Comparison of ENCODE assay signal across 9 cellular contexts in the genomic region with DNA sequence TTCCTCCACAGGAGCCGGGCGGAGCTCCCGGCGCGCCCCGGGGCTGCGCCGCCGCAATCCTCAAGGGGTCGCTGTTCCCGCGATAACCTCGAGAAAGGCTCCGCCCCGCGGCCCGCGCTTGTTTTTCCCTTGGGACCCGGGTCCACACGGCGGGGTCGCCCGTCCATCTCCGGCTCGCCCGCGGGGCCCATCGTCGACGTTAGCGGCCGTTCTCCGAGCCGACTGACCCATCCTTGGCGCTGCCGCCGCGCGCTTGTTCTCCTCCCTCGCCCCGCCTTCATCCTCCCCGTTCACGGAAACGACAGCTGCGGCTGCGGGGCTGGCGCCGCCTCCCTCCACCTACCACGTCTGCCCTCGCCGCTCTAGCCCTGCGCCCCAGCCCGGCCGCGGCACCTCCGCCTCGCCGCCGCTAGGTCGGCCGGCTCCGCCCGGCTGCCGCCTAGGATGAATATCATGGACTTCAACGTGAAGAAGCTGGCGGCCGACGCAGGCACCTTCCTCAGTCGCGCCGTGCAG. TPM values are rescaled to one million over a fixed set of nuclear protein-coding genes. Genes with fewer than 3 reads are reported as not detected.
DNase-seq lines count a peak whose midpoint lies in the region; ATAC-seq, FAIRE-seq and TF ChIP-seq lines count a peak whose summit lies in the region.
"Had no signal": no experiment of that assay in that cellular context is flagged by ENCODE, and none has a peak within 500 bp of the region (broad histone marks: within the 10 kb centered on the region; RNA-seq: fewer than 3 reads in every experiment).

A gene (plus strand): TSS at position 121 of the 516 bp plus-strand sequence. CDS start 324 bp downstream, at position 445.

- H3K4me3 ChIP-seq in astrocyte (ENCODE audit: insufficient read depth, low read depth, low read length) = peak within 1 kb of the TSS; percentile 92

- H3K9me3 ChIP-seq in astrocyte (ENCODE audit: insufficient read depth, low read depth, low read length) = no peaks in the 10 kb centered on the region

- H3K27me3 ChIP-seq in astrocyte (ENCODE audit: insufficient read depth, low read length) = no peaks in the 10 kb centered on the region

- TF ChIP-seq CTCF in astrocyte (IDR thresholded peaks at IDR 0.05; ENCODE audit: insufficient read depth, low read depth, low read length) = peak; percentile 55

- peak within 1 kb of the TSS; percentile 96 for H3K9ac ChIP-seq in astrocyte (ENCODE audit: low read length)

- no peaks in the 10 kb centered on the region for H3K36me3 Mint-ChIP-seq in astrocyte (ENCODE audit: low read depth, unreplicated experiment)

- peak within 1 kb of the TSS; percentile 96 for H3K27ac ChIP-seq in astrocyte (ENCODE audit: low read depth, low read length)

- peak; percentile 86 for ATAC-seq in HG02981 (IDR thresholded peaks at IDR 0.05; ENCODE audit: unreplicated experiment)

- H3K9me3 Mint-ChIP-seq in astrocyte (ENCODE audit: unreplicated experiment) = no peaks in the 10 kb centered on the region

- peak within 1 kb of the TSS; percentile 95 for H3K4me2 ChIP-seq in astrocyte (ENCODE audit: low read length)

- peak; percentile 98 for DNase-seq in NK-92 treated with Interleukin-12 subunit alpha and Interleukin-12 subunit beta, amount 100 ng/mL, for 24 hours (lab: John Stamatoyannopoulos, UW)
- no peak for DNase-seq in NK-92 (lab: John Stamatoyannopoulos, UW; ENCODE audit: unreplicated experiment)
- peak; percentile 81 to 90 for DNase-seq in NCI-H1930 (lab: John Stamatoyannopoulos, UW)
- DNase-seq in T-helper 22 cell (ENCODE audit: low read depth) = peak; percentile 81
- peak; percentile 71 for DNase-seq in astrocyte (ENCODE audit: low read depth)
- DNase-seq in hepatic stellate cell (ENCODE audit: low spot score) = peak; percentile 82
- DNase-seq in retina = peak; percentile 100

- H4K20me1 ChIP-seq in astrocyte (ENCODE audit: insufficient read depth, low read length) = peaks cover 36% of the 10 kb centered on the region

- no peaks in the 10 kb centered on the region for H3K36me3 ChIP-seq in astrocyte (ENCODE audit: insufficient read depth, low read length)

- no peaks in the 10 kb centered on the region for H3K27me3 Mint-ChIP-seq in astrocyte (ENCODE audit: low read depth, unreplicated experiment)

- no peak for FAIRE-seq in astrocyte (lab: Jason Lieb, UNC)
- FAIRE-seq: A204.1 had no signal

- H2AFZ ChIP-seq in astrocyte (ENCODE audit: low read depth, low read length) = peak within 1 kb of the TSS; percentile 95

- H3K79me2 ChIP-seq in astrocyte (ENCODE audit: insufficient read depth, low read length) = peaks cover 47% of the 10 kb centered on the region

- peaks cover 22% of the 10 kb centered on the region for H3K4me1 ChIP-seq in astrocyte (ENCODE audit: insufficient read depth, low read length)

- peak within 1 kb of the TSS; percentile 100 for H3K4me3 Mint-ChIP-seq in astrocyte (ENCODE audit: unreplicated experiment)

- H3K27ac Mint-ChIP-seq in astrocyte (ENCODE audit: unreplicated experiment) = peak within 1 kb of the TSS; percentile 99

- H3K4me1 Mint-ChIP-seq in astrocyte (ENCODE audit: low read depth, unreplicated experiment) = peaks cover 10% of the 10 kb centered on the region

RNA-seq across cellular contexts. Expression of the gene that starts here (rescaled TPM):
- total RNA-seq in astrocyte = 138 and 147 TPM in 2 replicates
